In genomic region chr11:67373916-67374570, GRCh38 we compare ENCODE assay signal across 8 cellular contexts. TPM values are rescaled to one million over a fixed set of nuclear protein-coding genes. Genes with fewer than 3 reads are reported as not detected.
A peak's percentile ranks its signal among the peaks of the same experiment; 100 is the strongest.
DNase-seq lines count a peak whose midpoint lies in the region; ATAC-seq and TF ChIP-seq lines count a peak whose summit lies in the region.

No MANE protein-coding gene starts in this region.

- no peaks in the 10 kb centered on the region for H4K20me1 ChIP-seq in HCT116 (ENCODE audit: insufficient read depth)

- ATAC-seq in HCT116 (peak; percentile 69), HG03039 (IDR thresholded peaks at IDR 0.05; ENCODE audit: unreplicated experiment) (no peak)

- in situ Hi-C loops in T47D (cut with HindIII; ENCODE audit: low pct_unique_long_range_greater_than_20kb, low sequenced_read_pairs): no loop called here

- no peak overlapping the region for H2AFZ ChIP-seq in HCT116 (ENCODE audit: low read depth, low read length, poor library complexity, severe bottlenecking)

- H3K27me3 ChIP-seq in HCT116 (ENCODE audit: insufficient read depth, low read length) (no peaks in the 10 kb centered on the region), iPS-20b (ENCODE audit: insufficient read depth, low read length) (peaks cover 88% of the 10 kb centered on the region), skeletal muscle satellite cell (ENCODE audit: control insufficient read depth, insufficient read depth, low read length) (no peaks in the 10 kb centered on the region)

- peaks cover 59 to 84% of the 10 kb centered on the region in 2 experiments for H3K4me1 ChIP-seq in HCT116 (ENCODE audit: control insufficient read depth in 1 of 2, insufficient read depth in 2 of 2, low read length in 2 of 2)
- H3K4me1 ChIP-seq in iPS-20b (ENCODE audit: insufficient read depth, low read length): peaks cover 23% of the 10 kb centered on the region
- H3K4me1 ChIP-seq in skeletal muscle satellite cell (ENCODE audit: control insufficient read depth, insufficient read depth, low read length): peaks cover 68% of the 10 kb centered on the region

- peaks cover 38% of the 10 kb centered on the region for H3K79me2 ChIP-seq in HCT116 (ENCODE audit: insufficient read depth, low read length)

- H3K36me3 ChIP-seq in HCT116 (ENCODE audit: control insufficient read depth in 1 of 2, insufficient read depth in 2 of 2, low read length in 2 of 2) (no peaks in the 10 kb centered on the region; a peak in 1 of 4 replicates), iPS-20b (ENCODE audit: insufficient read depth, low read depth, low read length) (no peaks in the 10 kb centered on the region), skeletal muscle satellite cell (ENCODE audit: insufficient read depth, low read length) (no peaks in the 10 kb centered on the region)

- POLR2A ChIA-PET in HCT116 (lab: Charles Lee): interaction anchor here (0.9 to 15.1 kb wide), 5 partner anchors 11 to 57 kb away, joined by 3 to 210 read pairs (median 4); partner anchors contain the start of genes POLD4 and PPP1CA

- RAD21 ChIA-PET in HCT116 (lab: Charles Lee; ENCODE audit: low non-redundant PET in 1 of 2, low total read pairs in 2 of 2, uncharacterized antibody in 2 of 2, unreplicated experiment in 2 of 2): interaction anchor here (0.5 to 1.6 kb wide), 6 partner anchors 8 to 58 kb away, joined by 3 to 9 read pairs (median 5); no protein-coding TSS in a partner anchor

- DNase-seq in COLO829 (ENCODE audit: low spot score) (peak; percentile 66), HCT116 (ENCODE audit: low read depth, low spot score) (peak; percentile 93), SK-N-DZ (ENCODE audit: low spot score) (peak; percentile 52), T47D (ENCODE audit: low read depth in 1 of 2, low spot score in 1 of 2) (peak; percentile 75 to 89), OCI-M2 (lab: John Stamatoyannopoulos, UW; ENCODE audit: unreplicated experiment) (no peak)

- peak; percentile 3 for TF ChIP-seq POLR2A in HCT116 (IDR thresholded peaks at IDR 0.05; ENCODE audit: borderline replicate concordance, extremely low read depth, insufficient read depth, insufficient read length)

- H3K4me3 ChIP-seq in HCT116 (replicated peaks in 1 of 2; ENCODE audit: low read depth in 1 of 2, low read length in 2 of 2): peak overlapping the region; percentile 64 to 83
- peak overlapping the region; percentile 68 for H3K4me3 ChIP-seq in iPS-20b (ENCODE audit: low read length)
- H3K4me3 ChIP-seq in skeletal muscle satellite cell (ENCODE audit: low read length): peak overlapping the region; percentile 79

- H3K4me2 ChIP-seq in HCT116 (ENCODE audit: low read length) (peak overlapping the region; percentile 88), skeletal muscle satellite cell (ENCODE audit: low read length) (peak overlapping the region; percentile 74)

- BruUV-seq in HCT116 (replicated peaks; lab: Mats Ljungman, UMichigan): no TSS peak

- H3K9me2 ChIP-seq in HCT116 (ENCODE audit: insufficient read depth): no peaks in the 10 kb centered on the region

- H3K9ac ChIP-seq in HCT116 (ENCODE audit: low read length) (peak overlapping the region; percentile 100), iPS-20b (ENCODE audit: low read depth, low read length) (peak overlapping the region; percentile 48; the same call in 1 of the 2 replicates), skeletal muscle satellite cell (ENCODE audit: low read depth, low read length) (peak overlapping the region; percentile 96)

- no peaks in the 10 kb centered on the region for H3K9me3 ChIP-seq in HCT116 (ENCODE audit: control insufficient read depth in 1 of 2, insufficient read depth in 1 of 2, low read depth in 1 of 2, low read length in 2 of 2)
- H3K9me3 ChIP-seq in iPS-20b (ENCODE audit: insufficient read depth, low read depth, low read length): no peaks in the 10 kb centered on the region
- no peaks in the 10 kb centered on the region for H3K9me3 ChIP-seq in skeletal muscle satellite cell (replicated peaks; ENCODE audit: low read length)

- no peak for TF ChIP-seq RAD21 in HCT116 (IDR thresholded peaks at IDR 0.05; ENCODE audit: low read depth)

- CTCF ChIA-PET in HCT116 (lab: Charles Lee): interaction anchor here (0.6 to 15.5 kb wide), 7 partner anchors 8 to 88 kb away, joined by 3 to 456 read pairs (median 4); partner anchors contain the start of genes POLD4 and PPP1CA

- H3K27ac ChIP-seq in HCT116 (ENCODE audit: low read depth, low read length) (peak overlapping the region; percentile 100), iPS-20b (ENCODE audit: low read length) (no peak overlapping the region)

- intact Hi-C loops in HCT116 (cut with micrococcal nuclease): loop anchor here (1.0 kb wide), 1 partner anchor 17 kb away; no protein-coding TSS in a partner anchor

- peak in 2 of 3 experiments; percentile 32 to 41; a peak in 3 of 6 replicates for TF ChIP-seq CTCF in HCT116 (IDR thresholded peaks at IDR 0.05 in 2 of 3, conservative IDR thresholded peaks at IDR 0.05 in 1 of 3; ENCODE audit: borderline replicate concordance in 1 of 3, insufficient read depth in 1 of 3, low read depth in 2 of 3, low read length in 2 of 3)

TF ChIP-seq in HCT116, 20 proteins besides CTCF, POLR2A, EP300 and RAD21:
- peak; percentile 77 for TF ChIP-seq POLR2AphosphoS5 (IDR thresholded peaks at IDR 0.05; ENCODE audit: low read depth, low read length)
- TF ChIP-seq ZBTB33 (IDR thresholded peaks at IDR 0.05; ENCODE audit: extremely low read depth, insufficient replicate concordance, low read length): peak; percentile 30
- TF ChIP-seq ATF3 (IDR thresholded peaks at IDR 0.05): no peak
- TF ChIP-seq YY1 (IDR thresholded peaks at IDR 0.05; ENCODE audit: extremely low read depth, insufficient replicate concordance, low read depth, low read length): peak; percentile 30
- no peak for TF ChIP-seq ZFX (IDR thresholded peaks at IDR 0.05)
- no peak for TF ChIP-seq CBX3 (IDR thresholded peaks at IDR 0.05; ENCODE audit: low read depth)
- peak; percentile 34 for TF ChIP-seq TCF7L2 (IDR thresholded peaks at IDR 0.05; ENCODE audit: borderline replicate concordance, extremely low read depth, insufficient read depth, insufficient read length)
- TF ChIP-seq JUND (IDR thresholded peaks at IDR 0.05): no peak

RNA-seq across cellular contexts. Expression of gene CLCF1, which starts 0.6 kb away (rescaled TPM):
- 12.2 TPM for total RNA-seq in HCT116 (2021; ENCODE audit: unreplicated experiment)
- 18.3 and 20.2 TPM in 2 replicates for polyA plus RNA-seq in HCT116 (2012)
- polyA plus RNA-seq in SK-N-DZ (2014; cell fraction: cytosol; rRNA removed): 0.12 and 0.21 TPM in 2 replicates
- 1.4 TPM in 1 of 2 replicates, not detected in the other for polyA plus RNA-seq in SK-N-DZ (2014; cell fraction: nucleus; rRNA removed)
- total RNA-seq in skeletal muscle satellite cell (2012; rRNA removed): 6.3 and 7.0 TPM in 2 replicates

RNA-seq across cellular contexts. Expression of gene RAD9A, which starts 17.7 kb away (rescaled TPM):
- total RNA-seq in HCT116 (2021; ENCODE audit: unreplicated experiment): 49.8 TPM
- 26.5 and 29.8 TPM in 2 replicates for polyA plus RNA-seq in HCT116 (2012)
- 10.4 and 14.3 TPM in 2 replicates for polyA plus RNA-seq in SK-N-DZ (2014; cell fraction: cytosol; rRNA removed)
- polyA plus RNA-seq in SK-N-DZ (2014; cell fraction: nucleus; rRNA removed): 38.3 and 51.4 TPM in 2 replicates
- 3.0 and 3.9 TPM in 2 replicates for total RNA-seq in skeletal muscle satellite cell (2012; rRNA removed)

RNA-seq across cellular contexts. Expression of gene POLD4, which starts 20.7 kb away (rescaled TPM):
- 44.2 TPM for total RNA-seq in HCT116 (2021; ENCODE audit: unreplicated experiment)
- polyA plus RNA-seq in HCT116 (2012): 101 and 113 TPM in 2 replicates
- polyA plus RNA-seq in SK-N-DZ (2014; cell fraction: cytosol; rRNA removed): 6.5 and 8.5 TPM in 2 replicates
- 8.2 and 9.1 TPM in 2 replicates for polyA plus RNA-seq in SK-N-DZ (2014; cell fraction: nucleus; rRNA removed)
- total RNA-seq in skeletal muscle satellite cell (2012; rRNA removed): 62.0 and 85.7 TPM in 2 replicates

RNA-seq across cellular contexts. Expression of gene PPP1CA, which starts 27.6 kb away (rescaled TPM):
- total RNA-seq in HCT116 (2021; ENCODE audit: unreplicated experiment): 238 TPM
- 226 and 254 TPM in 2 replicates for polyA plus RNA-seq in HCT116 (2012)
- 170 and 171 TPM in 2 replicates for polyA plus RNA-seq in SK-N-DZ (2014; cell fraction: cytosol; rRNA removed)
- 101 and 105 TPM in 2 replicates for polyA plus RNA-seq in SK-N-DZ (2014; cell fraction: nucleus; rRNA removed)
- total RNA-seq in skeletal muscle satellite cell (2012; rRNA removed): 193 and 211 TPM in 2 replicates

RNA-seq across cellular contexts. Expression of gene TBC1D10C, which starts 29.8 kb away (rescaled TPM):
- 0.39 TPM for total RNA-seq in HCT116 (2021; ENCODE audit: unreplicated experiment)
- polyA plus RNA-seq in HCT116 (2012): 0.07 and 0.22 TPM in 2 replicates
- polyA plus RNA-seq in SK-N-DZ (2014; cell fraction: cytosol; rRNA removed): 1.7 TPM in 1 of 2 replicates, not detected in the other
- 1.2 and 1.4 TPM in 2 replicates for polyA plus RNA-seq in SK-N-DZ (2014; cell fraction: nucleus; rRNA removed)
- not detected in 2 replicates for total RNA-seq in skeletal muscle satellite cell (2012; rRNA removed)

Comparison
In these comparisons a context has a peak if more than half of its experiments do, and no peak if none do; other contexts are left out.
1. H3K9ac ChIP-seq: peak in every context shown above with its lines; median percentile 100 in HCT116; 96 in skeletal muscle satellite cell; 48 in iPS-20b.